ENCODE assay signal across 9 cellular contexts in genomic region chr4:9898596-9899345, GRCh38.
A peak's percentile ranks its signal among the peaks of the same experiment; 100 is the strongest.
DNase-seq lines count a peak whose midpoint lies in the region; ATAC-seq and TF ChIP-seq lines count a peak whose summit lies in the region.
"Had no signal": no experiment of that assay in that cellular context is flagged by ENCODE, and none has a peak within 500 bp of the region (broad histone marks: within the 10 kb centered on the region; RNA-seq: fewer than 3 reads in every experiment).

No MANE protein-coding gene starts in this region.

- no peaks in the 10 kb centered on the region for H3K36me3 ChIP-seq in neural cell (ENCODE audit: insufficient read depth, low read length)

- no peak overlapping the region for H2AFZ ChIP-seq in neural cell (ENCODE audit: low read depth, low read length)

- ATAC-seq in esophagus mucosa, result peak; percentile 83

- no peaks in the 10 kb centered on the region for H3K27me3 ChIP-seq in neural cell (ENCODE audit: insufficient read depth, low read depth, low read length)

- no peak overlapping the region for H3K27ac ChIP-seq in neural cell (ENCODE audit: low read length)

- peak; percentile 44 for TF ChIP-seq RAD21 in neural cell (conservative IDR thresholded peaks at IDR 0.05)

- H3K9ac ChIP-seq in neural cell (ENCODE audit: low read length), result no peak overlapping the region

- no peak overlapping the region for H3K4me3 ChIP-seq in GM12864 (ENCODE audit: low read depth, low read length)
- no peak overlapping the region for H3K4me3 ChIP-seq in neural cell (ENCODE audit: low read length)

- H3K9me2 ChIP-seq in neural cell (ENCODE audit: insufficient read depth, low read length), result no peaks in the 10 kb centered on the region

- no peaks in the 10 kb centered on the region for H3K79me2 ChIP-seq in neural cell (replicated peaks; ENCODE audit: insufficient read depth, low read length)

- H4K20me1 ChIP-seq in neural cell (ENCODE audit: insufficient read depth), result no peaks in the 10 kb centered on the region

- no peak overlapping the region for H3K4me2 ChIP-seq in neural cell (ENCODE audit: low read length)

- no peak for DNase-seq in GM12864 (ENCODE audit: low read depth)
- DNase-seq in MV-4-11 (lab: John Stamatoyannopoulos, UW), result peak; percentile 41
- no peak for DNase-seq in middle frontal gyrus (ENCODE audit: extremely low spot score, low spot score)
- no peak for DNase-seq in SIG-M5 treated with dmso at 0.1 percent for 504 hours (lab: John Stamatoyannopoulos, UW; ENCODE audit: unreplicated experiment)
- DNase-seq in stimulated activated CD4-positive, alpha-beta T cell treated with anti-CD3 and anti-CD28 coated beads, Interleukin-4, amount 100 ng/mL, for 24 hours, result no peak
- DNase-seq in GDM1 (lab: John Stamatoyannopoulos, UW), result no peak
- DNase-seq: activated CD4-positive, CD25-positive, alpha-beta regulatory T cell treated with anti-CD3 and anti-CD28 coated beads, Interleukin-2, amount 50 U/mL, for 72 hours had no signal

- TF ChIP-seq EP300 in neural cell (conservative IDR thresholded peaks at IDR 0.05; ENCODE audit: poor library complexity, severe bottlenecking), result no peak

- no peaks in the 10 kb centered on the region for H3K9me3 ChIP-seq in neural cell (ENCODE audit: low read length)

- TF ChIP-seq CTCF in GM12864 (IDR thresholded peaks at IDR 0.05; ENCODE audit: low read depth, low read length, missing control alignments), result peak; percentile 23
- peak; percentile 43 for TF ChIP-seq CTCF in neural cell (IDR thresholded peaks at IDR 0.05; ENCODE audit: poor library complexity, severe bottlenecking)

- no peaks in the 10 kb centered on the region for H3F3A ChIP-seq in neural cell (ENCODE audit: insufficient read depth, low read length, poor library complexity, severe bottlenecking)

TF ChIP-seq in neural cell, 6 proteins besides CTCF, POLR2A, EP300 and RAD21:
- peak; percentile 25 for TF ChIP-seq SMC3 (conservative IDR thresholded peaks at IDR 0.05; ENCODE audit: poor library complexity)
- TF ChIP-seq, protein P1, sequence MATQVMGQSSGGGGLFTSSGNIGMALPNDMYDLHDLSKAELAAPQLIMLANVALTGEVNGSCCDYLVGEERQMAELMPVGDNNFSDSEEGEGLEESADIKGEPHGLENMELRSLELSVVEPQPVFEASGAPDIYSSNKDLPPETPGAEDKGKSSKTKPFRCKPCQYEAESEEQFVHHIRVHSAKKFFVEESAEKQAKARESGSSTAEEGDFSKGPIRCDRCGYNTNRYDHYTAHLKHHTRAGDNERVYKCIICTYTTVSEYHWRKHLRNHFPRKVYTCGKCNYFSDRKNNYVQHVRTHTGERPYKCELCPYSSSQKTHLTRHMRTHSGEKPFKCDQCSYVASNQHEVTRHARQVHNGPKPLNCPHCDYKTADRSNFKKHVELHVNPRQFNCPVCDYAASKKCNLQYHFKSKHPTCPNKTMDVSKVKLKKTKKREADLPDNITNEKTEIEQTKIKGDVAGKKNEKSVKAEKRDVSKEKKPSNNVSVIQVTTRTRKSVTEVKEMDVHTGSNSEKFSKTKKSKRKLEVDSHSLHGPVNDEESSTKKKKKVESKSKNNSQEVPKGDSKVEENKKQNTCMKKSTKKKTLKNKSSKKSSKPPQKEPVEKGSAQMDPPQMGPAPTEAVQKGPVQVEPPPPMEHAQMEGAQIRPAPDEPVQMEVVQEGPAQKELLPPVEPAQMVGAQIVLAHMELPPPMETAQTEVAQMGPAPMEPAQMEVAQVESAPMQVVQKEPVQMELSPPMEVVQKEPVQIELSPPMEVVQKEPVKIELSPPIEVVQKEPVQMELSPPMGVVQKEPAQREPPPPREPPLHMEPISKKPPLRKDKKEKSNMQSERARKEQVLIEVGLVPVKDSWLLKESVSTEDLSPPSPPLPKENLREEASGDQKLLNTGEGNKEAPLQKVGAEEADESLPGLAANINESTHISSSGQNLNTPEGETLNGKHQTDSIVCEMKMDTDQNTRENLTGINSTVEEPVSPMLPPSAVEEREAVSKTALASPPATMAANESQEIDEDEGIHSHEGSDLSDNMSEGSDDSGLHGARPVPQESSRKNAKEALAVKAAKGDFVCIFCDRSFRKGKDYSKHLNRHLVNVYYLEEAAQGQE (IDR thresholded peaks at IDR 0.05; ENCODE audit: borderline replicate concordance), result no peak
